ENCODE assay signal across 10 cellular contexts in the genomic region with DNA sequence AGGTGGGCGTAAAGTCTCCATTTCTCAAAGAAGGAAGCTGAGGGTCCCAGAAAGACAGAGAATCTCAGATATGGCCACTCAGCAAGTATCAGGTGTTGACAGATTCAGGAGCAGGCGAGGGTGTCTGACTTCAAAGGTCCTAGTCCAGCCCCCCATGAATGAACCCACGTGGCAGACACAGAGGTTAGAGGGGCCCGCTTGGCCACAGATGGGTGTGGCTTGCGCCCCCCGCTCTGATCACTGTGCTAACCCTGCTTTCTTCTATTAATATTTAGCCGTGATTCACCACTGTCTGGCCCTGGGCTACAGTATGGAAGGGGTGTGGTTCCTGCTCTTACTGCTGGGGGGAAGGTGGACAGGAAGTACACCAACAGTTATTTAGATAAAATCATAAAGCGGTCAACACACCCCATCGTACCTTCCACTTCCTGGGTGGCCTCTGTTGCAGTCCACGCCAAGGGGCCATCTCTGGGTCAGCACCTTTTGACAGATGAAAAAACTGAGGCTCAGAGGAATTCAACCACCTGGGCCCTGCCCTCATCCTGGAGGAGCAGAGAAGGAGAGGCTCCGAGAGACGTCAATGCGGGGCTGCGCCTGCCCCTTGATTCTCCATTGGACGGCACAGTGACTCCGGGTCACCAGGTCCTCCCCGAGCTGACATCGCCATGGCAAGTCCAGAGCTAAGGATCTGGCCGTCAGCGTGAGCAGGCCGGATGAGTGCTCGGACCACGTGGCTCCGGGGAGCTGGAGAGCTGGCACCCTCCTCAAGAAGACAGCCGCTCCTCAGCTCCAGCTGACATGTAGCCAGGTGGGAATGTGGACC.
A peak's percentile ranks its signal among the peaks of the same experiment; 100 is the strongest.
DNase-seq lines count a peak whose midpoint lies in the region; ATAC-seq and TF ChIP-seq lines count a peak whose summit lies in the region.
"Had no signal": no experiment of that assay in that cellular context is flagged by ENCODE, and none has a peak within 500 bp of the region (broad histone marks: within the 10 kb centered on the region; RNA-seq: fewer than 3 reads in every experiment).

No MANE protein-coding gene starts in this region.

- H3K9me3 Mint-ChIP-seq in CD4-positive, CD25-positive, alpha-beta regulatory T cell: peaks cover 0 to 7% (median 0%) of the 10 kb centered on the region in 7 donors
- no peaks in the 10 kb centered on the region for H3K9me3 Mint-ChIP-seq in activated CD8-positive, alpha-beta T cell treated with anti-CD3 and anti-CD28 coated beads for 36 hours
- no peaks in the 10 kb centered on the region for H3K9me3 Mint-ChIP-seq in mesothelial cell of epicardium

- peaks cover 14% of the 10 kb centered on the region for H3K4me1 ChIP-seq in CD4-positive, CD25-positive, alpha-beta regulatory T cell (ENCODE audit: control insufficient read depth, insufficient read depth, low read length, poor library complexity, severe bottlenecking)

- intact Hi-C loops in activated CD8-positive, alpha-beta T cell treated with anti-CD3 and anti-CD28 coated beads for 36 hours (cut with micrococcal nuclease): loop anchor here (5.0 kb wide), 1 partner anchor 944 kb away; no protein-coding TSS in a partner anchor

- peaks cover 6 to 23% (median 11%) of the 10 kb centered on the region in 4 donors for H3K4me1 Mint-ChIP-seq in CD4-positive, CD25-positive, alpha-beta regulatory T cell
- H3K4me1 Mint-ChIP-seq in activated CD8-positive, alpha-beta T cell treated with anti-CD3 and anti-CD28 coated beads for 36 hours (ENCODE audit: low read depth): peaks cover 7% of the 10 kb centered on the region
- peaks cover 23% of the 10 kb centered on the region for H3K4me1 Mint-ChIP-seq in mesothelial cell of epicardium

- H3K4me3 Mint-ChIP-seq in CD4-positive, CD25-positive, alpha-beta regulatory T cell: peak overlapping the region in 2 of 4 donors; percentile 26 to 71
- no peak overlapping the region for H3K4me3 Mint-ChIP-seq in activated CD8-positive, alpha-beta T cell treated with anti-CD3 and anti-CD28 coated beads for 36 hours
- H3K4me3 Mint-ChIP-seq in mesothelial cell of epicardium: peak overlapping the region; percentile 71

- POLR2A ChIA-PET in activated CD8-positive, alpha-beta T cell treated with anti-CD3 and anti-CD28 coated beads for 36 hours (lab: Charles Lee): interaction anchor here (0.7 to 1.0 kb wide), 2 partner anchors 838 to 944 kb away, joined by 3 to 4 read pairs; no protein-coding TSS in a partner anchor

- H3K36me3 ChIP-seq in CD4-positive, CD25-positive, alpha-beta regulatory T cell (ENCODE audit: control insufficient read depth, insufficient read depth, low read length): peaks cover 29% of the 10 kb centered on the region
- H3K36me3 ChIP-seq: gastrocnemius medialis had no signal

- TF ChIP-seq CTCF in activated CD8-positive, alpha-beta T cell treated with anti-CD3 and anti-CD28 coated beads for 36 hours (IDR thresholded peaks at IDR 0.05): no peak
- no peak for TF ChIP-seq CTCF in mesothelial cell of epicardium (IDR thresholded peaks at IDR 0.05; ENCODE audit: unreplicated experiment)

- no peak overlapping the region for H3K27ac ChIP-seq in CD4-positive, CD25-positive, alpha-beta regulatory T cell (ENCODE audit: insufficient read depth, low read length, poor library complexity, severe bottlenecking)
- H3K27ac ChIP-seq: gastrocnemius medialis, psoas muscle had no signal

- H3K27me3 ChIP-seq in CD4-positive, CD25-positive, alpha-beta regulatory T cell (ENCODE audit: control insufficient read depth, insufficient read depth, low read length): no peaks in the 10 kb centered on the region
- H3K27me3 ChIP-seq: gastrocnemius medialis had no signal

- DNase-seq in CD4-positive, CD25-positive, alpha-beta regulatory T cell: peak in 1 of 3 donors; percentile 26
- DNase-seq in activated CD8-positive, alpha-beta T cell treated with anti-CD3 and anti-CD28 coated beads for 36 hours: no peak
- DNase-seq in mesothelial cell of epicardium (ENCODE audit: low spot score in 2 of 2, unreplicated experiment in 2 of 2) (no peak), dermis blood vessel endothelial cell (no peak), NCI-H2029 (lab: John Stamatoyannopoulos, UW) (no peak)

- no peaks in the 10 kb centered on the region for H3K9me3 ChIP-seq in CD4-positive, CD25-positive, alpha-beta regulatory T cell (ENCODE audit: control insufficient read depth in 2 of 2, low read length in 2 of 2)
- H3K9me3 ChIP-seq: gastrocnemius medialis, psoas muscle had no signal

- peak in 1 of 2 donors; percentile 3 for ATAC-seq in CD4-positive, CD25-positive, alpha-beta regulatory T cell (ENCODE audit: low read depth in 2 of 2)
- ATAC-seq in HG02798 (IDR thresholded peaks at IDR 0.05; ENCODE audit: poor library complexity, unreplicated experiment): peak; percentile 24
- ATAC-seq in activated CD8-positive, alpha-beta T cell treated with anti-CD3 and anti-CD28 coated beads for 36 hours: peak; percentile 38
- ATAC-seq in HG03095 (IDR thresholded peaks at IDR 0.05; ENCODE audit: unreplicated experiment): no peak
- ATAC-seq in HG02970 (IDR thresholded peaks at IDR 0.05; ENCODE audit: low FRiP score, unreplicated experiment): no peak

- peaks cover 13% of the 10 kb centered on the region for H3K36me3 Mint-ChIP-seq in CD4-positive, CD25-positive, alpha-beta regulatory T cell
- H3K36me3 Mint-ChIP-seq in activated CD8-positive, alpha-beta T cell treated with anti-CD3 and anti-CD28 coated beads for 36 hours (ENCODE audit: low read depth): peaks cover 5% of the 10 kb centered on the region
- no peaks in the 10 kb centered on the region for H3K36me3 Mint-ChIP-seq in mesothelial cell of epicardium

- no peak overlapping the region for H3K4me3 ChIP-seq in CD4-positive, CD25-positive, alpha-beta regulatory T cell (ENCODE audit: low read depth, low read length)

- peak overlapping the region in 2 of 3 donors; percentile 12 to 67 for H3K27ac Mint-ChIP-seq in CD4-positive, CD25-positive, alpha-beta regulatory T cell
- H3K27ac Mint-ChIP-seq in activated CD8-positive, alpha-beta T cell treated with anti-CD3 and anti-CD28 coated beads for 36 hours: no peak overlapping the region
- peak overlapping the region; percentile 56 for H3K27ac Mint-ChIP-seq in mesothelial cell of epicardium

- CTCF ChIA-PET in activated CD8-positive, alpha-beta T cell treated with anti-CD3 and anti-CD28 coated beads for 36 hours (lab: Charles Lee): interaction anchor here (0.6 to 2.6 kb wide), 58 partner anchors 10 to 961 kb away, joined by 3 to 31 read pairs (median 4); a partner anchor contains a TSS

- H3K27me3 Mint-ChIP-seq in CD4-positive, CD25-positive, alpha-beta regulatory T cell: no peaks in the 10 kb centered on the region
- H3K27me3 Mint-ChIP-seq in activated CD8-positive, alpha-beta T cell treated with anti-CD3 and anti-CD28 coated beads for 36 hours: no peaks in the 10 kb centered on the region
- H3K27me3 Mint-ChIP-seq in mesothelial cell of epicardium (ENCODE audit: low read depth): peaks cover 2% of the 10 kb centered on the region

Comparison
In these comparisons a context has a peak if more than half of its experiments do, and no peak if none do; other contexts are left out.
1. ATAC-seq: peak in HG02798 (single experiment) and activated CD8-positive, alpha-beta T cell treated with anti-CD3 and anti-CD28 coated beads for 36 hours (single experiment); none in HG03095 (single experiment) and HG02970 (single experiment).